In genomic region chr6:82833481-82833880, GRCh38 we compare ENCODE assay signal across 11 cellular contexts.
"Had no signal": no experiment of that assay in that cellular context is flagged by ENCODE, and none has a peak within 500 bp of the region (broad histone marks: within the 10 kb centered on the region; RNA-seq: fewer than 3 reads in every experiment).

No MANE protein-coding gene starts in this region.

- H3K9me3 ChIP-seq: HAP-1 had no signal

- H3K4me2 ChIP-seq: GM23338 had no signal

- H2AFZ ChIP-seq: GM23248, GM23338 had no signal

- H3K4me3 Mint-ChIP-seq: GM23338, H9, HFFc6 had no signal

- H3K27ac Mint-ChIP-seq: GM23338, H9, HFFc6 had no signal

- H3K27ac ChIP-seq: GM23248 had no signal

- FAIRE-seq: H1, H54 had no signal

- H3K36me3 ChIP-seq: HAP-1 had no signal

- H3K4me3 ChIP-seq: GM23248, GM23338, HAP-1 had no signal

- H3K4me1 ChIP-seq: HAP-1 had no signal

- ATAC-seq: GM23338, HCT116 had no signal

- H3K9ac ChIP-seq: GM23248 had no signal

- DNase-seq: GM23248, GOT3, H7, H9, HCEC 1CT, HFFc6 had no signal

- H3K9me3 Mint-ChIP-seq: GM23338, H9, HFFc6 had no signal
